1 cellular context compared by ENCODE assay signal in the genomic region with DNA sequence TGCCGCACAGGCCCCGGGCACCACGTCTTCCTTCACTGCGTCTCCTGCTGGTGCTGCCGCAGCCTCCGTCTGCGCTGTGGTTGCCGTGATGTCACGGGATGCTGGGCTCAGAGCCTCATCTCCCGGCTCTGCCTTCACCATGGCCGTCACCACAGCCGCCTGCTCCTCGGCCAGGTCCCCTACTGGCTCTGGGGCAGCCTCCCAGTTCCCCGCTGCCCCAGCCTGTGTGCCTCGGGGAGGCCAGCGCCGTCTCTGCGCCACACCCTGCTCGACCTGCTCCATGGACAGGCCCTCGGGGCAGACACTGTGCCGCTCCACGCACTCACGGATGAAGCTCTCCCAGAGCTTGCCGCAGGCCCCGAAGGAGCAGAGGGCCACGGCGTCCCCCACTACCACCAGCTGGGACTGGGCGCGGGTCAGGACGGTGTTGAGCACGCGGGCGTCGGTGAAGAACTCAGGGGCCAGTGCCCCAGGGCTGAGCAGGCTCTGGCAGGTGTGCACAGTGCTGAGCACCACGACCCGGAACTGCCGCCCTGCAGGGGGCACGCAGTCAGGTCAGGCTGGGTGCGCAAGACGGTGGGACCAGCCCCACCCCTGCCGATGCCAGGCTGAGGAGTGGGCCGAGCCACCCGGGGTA.
TF ChIP-seq lines count a peak whose summit lies in the region.

No MANE protein-coding gene starts in this region.

TF ChIP-seq in GM12878, 131 proteins besides CTCF, POLR2A, EP300 and RAD21:
- TF ChIP-seq MEF2A (IDR thresholded peaks at IDR 0.05; ENCODE audit: insufficient read depth, low read depth, low read length) (no peak), BRCA1 (IDR thresholded peaks at IDR 0.05; ENCODE audit: low read depth, low read length) (no peak), NBN (IDR thresholded peaks at IDR 0.05) (no peak), IRF4 (IDR thresholded peaks at IDR 0.05; ENCODE audit: low read depth, low read length) (no peak), ZNF24 (IDR thresholded peaks at IDR 0.05) (no peak), SPI1 (IDR thresholded peaks at IDR 0.05; ENCODE audit: borderline replicate concordance, insufficient read depth, low read depth, low read length) (no peak), POU2F2 (IDR thresholded peaks at IDR 0.05; ENCODE audit: borderline replicate concordance, low read depth, low read length) (no peak), ETV6 (conservative IDR thresholded peaks at IDR 0.05 in 1 of 2, IDR thresholded peaks at IDR 0.05 in 1 of 2; ENCODE audit: borderline replicate concordance in 1 of 2, low read depth in 1 of 2) (no peak), BHLHE40 (IDR thresholded peaks at IDR 0.05; ENCODE audit: borderline replicate concordance in 1 of 2, low read depth in 2 of 2, low read length in 1 of 2) (no peak), IKZF1 (conservative IDR thresholded peaks at IDR 0.05) (no peak), TBL1XR1 (IDR thresholded peaks at IDR 0.05; ENCODE audit: low read depth, low read length) (no peak), JUNB (IDR thresholded peaks at IDR 0.05) (no peak)
- TF ChIP-seq, protein P1, sequence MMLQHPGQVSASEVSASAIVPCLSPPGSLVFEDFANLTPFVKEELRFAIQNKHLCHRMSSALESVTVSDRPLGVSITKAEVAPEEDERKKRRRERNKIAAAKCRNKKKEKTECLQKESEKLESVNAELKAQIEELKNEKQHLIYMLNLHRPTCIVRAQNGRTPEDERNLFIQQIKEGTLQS (IDR thresholded peaks at IDR 0.05; ENCODE audit: borderline replicate concordance, extremely low read depth, low read depth, low read length): no peak
- TF ChIP-seq, protein P2, sequence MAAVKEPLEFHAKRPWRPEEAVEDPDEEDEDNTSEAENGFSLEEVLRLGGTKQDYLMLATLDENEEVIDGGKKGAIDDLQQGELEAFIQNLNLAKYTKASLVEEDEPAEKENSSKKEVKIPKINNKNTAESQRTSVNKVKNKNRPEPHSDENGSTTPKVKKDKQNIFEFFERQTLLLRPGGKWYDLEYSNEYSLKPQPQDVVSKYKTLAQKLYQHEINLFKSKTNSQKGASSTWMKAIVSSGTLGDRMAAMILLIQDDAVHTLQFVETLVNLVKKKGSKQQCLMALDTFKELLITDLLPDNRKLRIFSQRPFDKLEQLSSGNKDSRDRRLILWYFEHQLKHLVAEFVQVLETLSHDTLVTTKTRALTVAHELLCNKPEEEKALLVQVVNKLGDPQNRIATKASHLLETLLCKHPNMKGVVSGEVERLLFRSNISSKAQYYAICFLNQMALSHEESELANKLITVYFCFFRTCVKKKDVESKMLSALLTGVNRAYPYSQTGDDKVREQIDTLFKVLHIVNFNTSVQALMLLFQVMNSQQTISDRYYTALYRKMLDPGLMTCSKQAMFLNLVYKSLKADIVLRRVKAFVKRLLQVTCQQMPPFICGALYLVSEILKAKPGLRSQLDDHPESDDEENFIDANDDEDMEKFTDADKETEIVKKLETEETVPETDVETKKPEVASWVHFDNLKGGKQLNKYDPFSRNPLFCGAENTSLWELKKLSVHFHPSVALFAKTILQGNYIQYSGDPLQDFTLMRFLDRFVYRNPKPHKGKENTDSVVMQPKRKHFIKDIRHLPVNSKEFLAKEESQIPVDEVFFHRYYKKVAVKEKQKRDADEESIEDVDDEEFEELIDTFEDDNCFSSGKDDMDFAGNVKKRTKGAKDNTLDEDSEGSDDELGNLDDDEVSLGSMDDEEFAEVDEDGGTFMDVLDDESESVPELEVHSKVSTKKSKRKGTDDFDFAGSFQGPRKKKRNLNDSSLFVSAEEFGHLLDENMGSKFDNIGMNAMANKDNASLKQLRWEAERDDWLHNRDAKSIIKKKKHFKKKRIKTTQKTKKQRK (IDR thresholded peaks at IDR 0.05; ENCODE audit: low read depth, low read length): no peak
- TF ChIP-seq, protein P3, sequence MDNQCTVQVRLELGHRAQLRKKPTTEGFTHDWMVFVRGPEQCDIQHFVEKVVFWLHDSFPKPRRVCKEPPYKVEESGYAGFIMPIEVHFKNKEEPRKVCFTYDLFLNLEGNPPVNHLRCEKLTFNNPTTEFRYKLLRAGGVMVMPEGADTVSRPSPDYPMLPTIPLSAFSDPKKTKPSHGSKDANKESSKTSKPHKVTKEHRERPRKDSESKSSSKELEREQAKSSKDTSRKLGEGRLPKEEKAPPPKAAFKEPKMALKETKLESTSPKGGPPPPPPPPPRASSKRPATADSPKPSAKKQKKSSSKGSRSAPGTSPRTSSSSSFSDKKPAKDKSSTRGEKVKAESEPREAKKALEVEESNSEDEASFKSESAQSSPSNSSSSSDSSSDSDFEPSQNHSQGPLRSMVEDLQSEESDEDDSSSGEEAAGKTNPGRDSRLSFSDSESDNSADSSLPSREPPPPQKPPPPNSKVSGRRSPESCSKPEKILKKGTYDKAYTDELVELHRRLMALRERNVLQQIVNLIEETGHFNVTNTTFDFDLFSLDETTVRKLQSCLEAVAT (IDR thresholded peaks at IDR 0.05): no peak
- TF ChIP-seq, protein P4, sequence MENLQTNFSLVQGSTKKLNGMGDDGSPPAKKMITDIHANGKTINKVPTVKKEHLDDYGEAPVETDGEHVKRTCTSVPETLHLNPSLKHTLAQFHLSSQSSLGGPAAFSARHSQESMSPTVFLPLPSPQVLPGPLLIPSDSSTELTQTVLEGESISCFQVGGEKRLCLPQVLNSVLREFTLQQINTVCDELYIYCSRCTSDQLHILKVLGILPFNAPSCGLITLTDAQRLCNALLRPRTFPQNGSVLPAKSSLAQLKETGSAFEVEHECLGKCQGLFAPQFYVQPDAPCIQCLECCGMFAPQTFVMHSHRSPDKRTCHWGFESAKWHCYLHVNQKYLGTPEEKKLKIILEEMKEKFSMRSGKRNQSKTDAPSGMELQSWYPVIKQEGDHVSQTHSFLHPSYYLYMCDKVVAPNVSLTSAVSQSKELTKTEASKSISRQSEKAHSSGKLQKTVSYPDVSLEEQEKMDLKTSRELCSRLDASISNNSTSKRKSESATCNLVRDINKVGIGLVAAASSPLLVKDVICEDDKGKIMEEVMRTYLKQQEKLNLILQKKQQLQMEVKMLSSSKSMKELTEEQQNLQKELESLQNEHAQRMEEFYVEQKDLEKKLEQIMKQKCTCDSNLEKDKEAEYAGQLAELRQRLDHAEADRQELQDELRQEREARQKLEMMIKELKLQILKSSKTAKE (IDR thresholded peaks at IDR 0.05; ENCODE audit: low read depth, poor library complexity, severe bottlenecking): no peak
- TF ChIP-seq, protein P5, sequence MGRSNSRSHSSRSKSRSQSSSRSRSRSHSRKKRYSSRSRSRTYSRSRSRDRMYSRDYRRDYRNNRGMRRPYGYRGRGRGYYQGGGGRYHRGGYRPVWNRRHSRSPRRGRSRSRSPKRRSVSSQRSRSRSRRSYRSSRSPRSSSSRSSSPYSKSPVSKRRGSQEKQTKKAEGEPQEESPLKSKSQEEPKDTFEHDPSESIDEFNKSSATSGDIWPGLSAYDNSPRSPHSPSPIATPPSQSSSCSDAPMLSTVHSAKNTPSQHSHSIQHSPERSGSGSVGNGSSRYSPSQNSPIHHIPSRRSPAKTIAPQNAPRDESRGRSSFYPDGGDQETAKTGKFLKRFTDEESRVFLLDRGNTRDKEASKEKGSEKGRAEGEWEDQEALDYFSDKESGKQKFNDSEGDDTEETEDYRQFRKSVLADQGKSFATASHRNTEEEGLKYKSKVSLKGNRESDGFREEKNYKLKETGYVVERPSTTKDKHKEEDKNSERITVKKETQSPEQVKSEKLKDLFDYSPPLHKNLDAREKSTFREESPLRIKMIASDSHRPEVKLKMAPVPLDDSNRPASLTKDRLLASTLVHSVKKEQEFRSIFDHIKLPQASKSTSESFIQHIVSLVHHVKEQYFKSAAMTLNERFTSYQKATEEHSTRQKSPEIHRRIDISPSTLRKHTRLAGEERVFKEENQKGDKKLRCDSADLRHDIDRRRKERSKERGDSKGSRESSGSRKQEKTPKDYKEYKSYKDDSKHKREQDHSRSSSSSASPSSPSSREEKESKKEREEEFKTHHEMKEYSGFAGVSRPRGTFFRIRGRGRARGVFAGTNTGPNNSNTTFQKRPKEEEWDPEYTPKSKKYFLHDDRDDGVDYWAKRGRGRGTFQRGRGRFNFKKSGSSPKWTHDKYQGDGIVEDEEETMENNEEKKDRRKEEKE (IDR thresholded peaks at IDR 0.05): no peak
- TF ChIP-seq, protein P6, sequence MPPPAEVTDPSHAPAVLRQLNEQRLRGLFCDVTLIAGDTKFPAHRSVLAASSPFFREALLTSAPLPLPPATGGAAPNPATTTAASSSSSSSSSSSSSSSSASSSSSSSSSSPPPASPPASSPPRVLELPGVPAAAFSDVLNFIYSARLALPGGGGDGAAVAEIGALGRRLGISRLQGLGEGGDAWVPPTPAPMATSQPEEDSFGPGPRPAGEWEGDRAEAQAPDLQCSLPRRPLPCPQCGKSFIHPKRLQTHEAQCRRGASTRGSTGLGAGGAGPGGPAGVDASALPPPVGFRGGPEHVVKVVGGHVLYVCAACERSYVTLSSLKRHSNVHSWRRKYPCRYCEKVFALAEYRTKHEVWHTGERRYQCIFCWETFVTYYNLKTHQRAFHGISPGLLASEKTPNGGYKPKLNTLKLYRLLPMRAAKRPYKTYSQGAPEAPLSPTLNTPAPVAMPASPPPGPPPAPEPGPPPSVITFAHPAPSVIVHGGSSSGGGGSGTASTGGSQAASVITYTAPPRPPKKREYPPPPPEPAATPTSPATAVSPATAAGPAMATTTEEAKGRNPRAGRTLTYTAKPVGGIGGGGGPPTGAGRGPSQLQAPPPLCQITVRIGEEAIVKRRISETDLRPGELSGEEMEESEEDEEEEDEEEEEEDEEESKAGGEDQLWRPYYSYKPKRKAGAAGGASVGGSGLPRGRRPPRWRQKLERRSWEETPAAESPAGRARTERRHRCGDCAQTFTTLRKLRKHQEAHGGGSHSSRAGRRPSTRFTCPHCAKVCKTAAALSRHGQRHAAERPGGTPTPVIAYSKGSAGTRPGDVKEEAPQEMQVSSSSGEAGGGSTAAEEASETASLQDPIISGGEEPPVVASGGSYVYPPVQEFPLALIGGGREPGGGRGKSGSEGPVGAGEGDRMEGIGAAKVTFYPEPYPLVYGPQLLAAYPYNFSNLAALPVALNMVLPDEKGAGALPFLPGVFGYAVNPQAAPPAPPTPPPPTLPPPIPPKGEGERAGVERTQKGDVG (CRISPR knock-in tag; IDR thresholded peaks at IDR 0.05): no peak
TF ChIP-seq in GM12878: peak in this region for 0.
